ENCODE assay signal across 1 cellular context in genomic region chr7:150359918-150360681, GRCh38.
TF ChIP-seq lines count a peak whose summit lies in the region.

No MANE protein-coding gene starts in this region.

TF ChIP-seq in HepG2, 621 proteins besides CTCF, POLR2A, EP300 and RAD21:
- TF ChIP-seq SKI (IDR thresholded peaks at IDR 0.05; ENCODE audit: partially characterized antibody) (no peak), ZNF646 (CRISPR knock-in tag; IDR thresholded peaks at IDR 0.05) (peak; percentile 80), ZNF430 (CRISPR knock-in tag; IDR thresholded peaks at IDR 0.05) (no peak), WIZ (CRISPR knock-in tag; IDR thresholded peaks at IDR 0.05) (no peak), NFIC (IDR thresholded peaks at IDR 0.05; ENCODE audit: low read length) (no peak), KDM5B (CRISPR knock-in tag; IDR thresholded peaks at IDR 0.05; ENCODE audit: borderline replicate concordance) (no peak), NKX3-1 (CRISPR knock-in tag; IDR thresholded peaks at IDR 0.05) (no peak), HNRNPL (IDR thresholded peaks at IDR 0.05; ENCODE audit: low read depth, low read length) (peak; percentile 82; the same call in 1 of the 2 replicates), ZNF224 (CRISPR knock-in tag; IDR thresholded peaks at IDR 0.05) (no peak), CREB1 (IDR thresholded peaks at IDR 0.05) (0 out of 2 replicates have a peak, but pooled peaks have one; percentile 5), CREB1 (CRISPR knock-in tag; IDR thresholded peaks at IDR 0.05) (no peak), HOXD1 (CRISPR knock-in tag; IDR thresholded peaks at IDR 0.05) (no peak), ZNF20 (CRISPR knock-in tag; IDR thresholded peaks at IDR 0.05) (no peak), ZNF552 (CRISPR knock-in tag; IDR thresholded peaks at IDR 0.05; ENCODE audit: borderline replicate concordance) (no peak), FOXC1 (CRISPR knock-in tag; IDR thresholded peaks at IDR 0.05; ENCODE audit: borderline replicate concordance) (no peak)
